In genomic region chr10:68082815-68083395, GRCh38 we compare ENCODE assay signal across 1 cellular context.
TF ChIP-seq lines count a peak whose summit lies in the region.

No MANE protein-coding gene starts in this region.

TF ChIP-seq in GM23338, 12 proteins besides CTCF, POLR2A, EP300 and RAD21 (continued from another document):
- TF ChIP-seq ETS1 (IDR thresholded peaks at IDR 0.05) (no peak), ZNF331 (CRISPR knock-in tag; IDR thresholded peaks at IDR 0.05; ENCODE audit: low read depth) (no peak)
TF ChIP-seq in GM23338: peak in this region for 0.
